In the genomic region with DNA sequence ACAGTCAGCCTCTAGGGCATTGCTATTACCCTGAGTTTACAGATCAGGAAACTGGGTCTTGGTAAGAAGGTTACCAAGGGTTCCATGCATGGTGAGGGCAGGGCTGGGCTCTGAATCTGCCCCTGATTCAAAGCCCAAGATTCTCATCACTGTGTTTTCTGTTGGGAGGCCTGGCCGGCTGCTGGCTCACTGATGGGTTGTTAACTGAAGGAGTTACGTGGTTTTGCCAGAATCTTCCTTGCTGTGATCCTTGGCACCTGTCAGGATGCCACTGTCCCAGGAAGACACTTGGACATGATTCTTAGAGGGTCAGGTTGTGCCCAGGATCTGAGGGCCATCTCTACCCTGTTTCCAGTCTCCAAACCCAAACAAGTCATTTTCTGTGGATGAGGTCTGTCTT, we compare ENCODE assay signal across 27 cellular contexts.
DNase-seq lines count a peak whose midpoint lies in the region; ATAC-seq and TF ChIP-seq lines count a peak whose summit lies in the region.
"Had no signal": no experiment of that assay in that cellular context is flagged by ENCODE, and none has a peak within 500 bp of the region (broad histone marks: within the 10 kb centered on the region; RNA-seq: fewer than 3 reads in every experiment).

No MANE protein-coding gene starts in this region.

- H3K79me2 ChIP-seq in GM23338 (replicated peaks; ENCODE audit: insufficient read depth) = no peaks in the 10 kb centered on the region

- no peaks in the 10 kb centered on the region for H3K27me3 Mint-ChIP-seq in GM23338 (ENCODE audit: insufficient read depth, low read depth, poor library complexity)
- H3K27me3 Mint-ChIP-seq: activated CD4-positive, alpha-beta T cell treated with anti-CD3 and anti-CD28 coated beads, Interleukin-2, amount 10 ng/mL, durations not matched to agents 24 days and 14 days had no signal

- H3K4me3 ChIP-seq in GM23338 (no peak overlapping the region), brain microvascular endothelial cell (ENCODE audit: low read depth, low read length) (no peak overlapping the region), tibial artery (no peak overlapping the region)
- H3K4me3 ChIP-seq: body of pancreas, colonic mucosa, transverse colon had no signal

- peaks cover 40% of the 10 kb centered on the region for H3K9me3 Mint-ChIP-seq in GM23338

- no peak overlapping the region for H3K4me2 ChIP-seq in GM23338

- no peaks in the 10 kb centered on the region for H3K36me3 ChIP-seq in GM23338 (ENCODE audit: insufficient read depth)
- no peaks in the 10 kb centered on the region for H3K36me3 ChIP-seq in brain microvascular endothelial cell (replicated peaks)
- no peaks in the 10 kb centered on the region for H3K36me3 ChIP-seq in tibial artery
- H3K36me3 ChIP-seq: colonic mucosa, transverse colon had no signal

- no peaks in the 10 kb centered on the region for H4K20me1 ChIP-seq in GM23338 (replicated peaks; ENCODE audit: insufficient read depth)

- no peak overlapping the region for H3K4me3 Mint-ChIP-seq in GM23338
- H3K4me3 Mint-ChIP-seq: activated CD4-positive, alpha-beta T cell treated with anti-CD3 and anti-CD28 coated beads, Interleukin-2, amount 10 ng/mL, durations not matched to agents 24 days and 14 days; activated naive CD8-positive, alpha-beta T cell treated with anti-CD3 and anti-CD28 coated beads for 36 hours; activated T-helper 17 cell treated with anti-CD3 and anti-CD28 coated beads, Interleukin-2, amount 50 U/mL, for 72 hours; CD4-positive, alpha-beta memory T cell; endodermal cell; neural crest cell; stimulated activated naive B cell treated with anti-CD40 and anti-IgM and Interleukin-4, amounts not matched to agents 10 μg/mL and 1 μg/mL and 100 μg/mL, for 72 hours; T-helper 1 cell treated with Interleukin-12 subunit alpha and Interleukin-12 subunit beta and Interleukin-4 antibody, amounts not matched to agents 30 μg/mL and 1 μg/mL, for 36 hours had no signal

- no peaks in the 10 kb centered on the region for H3K4me1 ChIP-seq in GM23338 (ENCODE audit: insufficient read depth)
- H3K4me1 ChIP-seq in tibial artery = peaks cover 0 to 48% (median 22%) of the 10 kb centered on the region in 4 donors
- H3K4me1 ChIP-seq: colonic mucosa had no signal

- no peak overlapping the region for H3K27ac Mint-ChIP-seq in GM23338
- H3K27ac Mint-ChIP-seq: activated CD4-positive, alpha-beta T cell treated with anti-CD3 and anti-CD28 coated beads, Interleukin-2, amount 10 ng/mL, durations not matched to agents 24 days and 14 days; activated naive CD8-positive, alpha-beta T cell treated with anti-CD3 and anti-CD28 coated beads for 36 hours; activated T-helper 17 cell treated with anti-CD3 and anti-CD28 coated beads, Interleukin-2, amount 50 U/mL, for 72 hours; CD4-positive, alpha-beta memory T cell; endodermal cell; stimulated activated naive B cell treated with anti-CD40 and anti-IgM and Interleukin-4, amounts not matched to agents 10 μg/mL and 1 μg/mL and 100 μg/mL, for 72 hours; T-helper 1 cell treated with Interleukin-12 subunit alpha and Interleukin-12 subunit beta and Interleukin-4 antibody, amounts not matched to agents 30 μg/mL and 1 μg/mL, for 36 hours had no signal

- TF ChIP-seq CTCF in GM23338 (conservative IDR thresholded peaks at IDR 0.05; ENCODE audit: low read depth in 2 of 2) = no peak
- TF ChIP-seq CTCF in brain microvascular endothelial cell (IDR thresholded peaks at IDR 0.05; ENCODE audit: low read depth, low read length, missing control alignments) = peak; percentile 23
- no peak for TF ChIP-seq CTCF in tibial artery (IDR thresholded peaks at IDR 0.05)

- DNase-seq in GM23338 (ENCODE audit: low spot score) (no peak), brain microvascular endothelial cell (no peak), mucosa of gallbladder (ENCODE audit: low spot score) (peak; percentile 6), tibial artery (no peak), EL (no peak), amygdala (lab: John Stamatoyannopoulos, UW) (no peak), HCEC 1CT (no peak)
- DNase-seq: activated CD4-positive, alpha-beta T cell treated with anti-CD3 and anti-CD28 coated beads, Interleukin-2, amount 10 ng/mL, durations not matched to agents 24 days and 14 days; activated CD8-positive, alpha-beta memory T cell treated with anti-CD3 and anti-CD28 coated beads, Interleukin-2, amount 50 U/mL, for 4 hours; activated naive CD8-positive, alpha-beta T cell treated with anti-CD3 and anti-CD28 coated beads for 36 hours; CD4-positive, alpha-beta memory T cell; DMS153; endodermal cell; midbrain; MM.1S; NCI-H1436 treated with DMSO at 0.1 percent for 48 hours; NCI-H2171; NCI-H524 treated with DMSO at 0.1 percent for 48 hours; small intestine; stimulated activated CD4-positive, alpha-beta T cell treated with anti-CD3 and anti-CD28 coated beads, Interleukin-2, amount 100 ng/mL, for 24 hours; stimulated activated naive B cell treated with anti-CD40 and anti-IgM and Interleukin-4, amounts not matched to agents 10 μg/mL and 1 μg/mL and 100 μg/mL, for 72 hours; transverse colon had no signal

- intact Hi-C loops in tibial artery (cut with DNase I; ENCODE audit: low total_unique reads) = no loop called here

- no peak overlapping the region for H2AFZ ChIP-seq in GM23338

- in situ Hi-C loops in brain microvascular endothelial cell (cut with HindIII; ENCODE audit: low pct_ligation_motif_present, low sequenced_read_pairs) = no loop called here

- H3K27ac ChIP-seq in GM23338 (ENCODE audit: low read depth) (no peak overlapping the region), brain microvascular endothelial cell (no peak overlapping the region), tibial artery (peak overlapping the region; percentile 83 to 85)
- H3K27ac ChIP-seq: colonic mucosa had no signal

- H3K27me3 ChIP-seq in GM23338 (ENCODE audit: insufficient read depth) (no peaks in the 10 kb centered on the region), brain microvascular endothelial cell (replicated peaks) (no peaks in the 10 kb centered on the region), tibial artery (no peaks in the 10 kb centered on the region)
- H3K27me3 ChIP-seq: body of pancreas, colonic mucosa, transverse colon had no signal

- peaks cover 5% of the 10 kb centered on the region; the same call in 1 of the 2 replicates for H3K9me2 ChIP-seq in GM23338 (ENCODE audit: insufficient read depth)

- no peaks in the 10 kb centered on the region for H3F3A ChIP-seq in GM23338 (replicated peaks; ENCODE audit: low read depth)

- H3K9me3 ChIP-seq in tibial artery = no peaks in the 10 kb centered on the region
- H3K9me3 ChIP-seq: body of pancreas, colonic mucosa had no signal

- H3K36me3 Mint-ChIP-seq in GM23338 (ENCODE audit: low read depth) = peaks cover 22% of the 10 kb centered on the region

- H3K4me1 Mint-ChIP-seq in GM23338 = peaks cover 8% of the 10 kb centered on the region; the same call in 2 of the 3 replicates
- H3K4me1 Mint-ChIP-seq: activated CD4-positive, alpha-beta T cell treated with anti-CD3 and anti-CD28 coated beads, Interleukin-2, amount 10 ng/mL, durations not matched to agents 24 days and 14 days; activated naive CD8-positive, alpha-beta T cell treated with anti-CD3 and anti-CD28 coated beads for 36 hours; activated T-helper 17 cell treated with anti-CD3 and anti-CD28 coated beads, Interleukin-2, amount 50 U/mL, for 72 hours; CD4-positive, alpha-beta memory T cell; stimulated activated naive B cell treated with anti-CD40 and anti-IgM and Interleukin-4, amounts not matched to agents 10 μg/mL and 1 μg/mL and 100 μg/mL, for 72 hours had no signal

- ATAC-seq in GM23338 = peak; percentile 36; the same call in 2 of the 3 replicates
- ATAC-seq: activated T-helper 17 cell treated with anti-CD3 and anti-CD28 coated beads, Interleukin-2, amount 50 U/mL, for 72 hours; body of pancreas; stimulated activated naive B cell treated with anti-CD40 and anti-IgM and Interleukin-4, amounts not matched to agents 10 μg/mL and 1 μg/mL and 100 μg/mL, for 72 hours had no signal

TF ChIP-seq in GM23338, 12 proteins besides CTCF, POLR2A, EP300 and RAD21 (continues in another document):
- TF ChIP-seq, protein P1, sequence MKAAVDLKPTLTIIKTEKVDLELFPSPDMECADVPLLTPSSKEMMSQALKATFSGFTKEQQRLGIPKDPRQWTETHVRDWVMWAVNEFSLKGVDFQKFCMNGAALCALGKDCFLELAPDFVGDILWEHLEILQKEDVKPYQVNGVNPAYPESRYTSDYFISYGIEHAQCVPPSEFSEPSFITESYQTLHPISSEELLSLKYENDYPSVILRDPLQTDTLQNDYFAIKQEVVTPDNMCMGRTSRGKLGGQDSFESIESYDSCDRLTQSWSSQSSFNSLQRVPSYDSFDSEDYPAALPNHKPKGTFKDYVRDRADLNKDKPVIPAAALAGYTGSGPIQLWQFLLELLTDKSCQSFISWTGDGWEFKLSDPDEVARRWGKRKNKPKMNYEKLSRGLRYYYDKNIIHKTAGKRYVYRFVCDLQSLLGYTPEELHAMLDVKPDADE (IDR thresholded peaks at IDR 0.05) = no peak

Comparison
In these comparisons a context has a peak if more than half of its experiments do, and no peak if none do; other contexts are left out.
1. H3K27ac ChIP-seq: peak in tibial artery (2 of 2); none in GM23338 (single experiment) and brain microvascular endothelial cell (single experiment).